Comparison of ENCODE assay signal across 8 cellular contexts in the genomic region with DNA sequence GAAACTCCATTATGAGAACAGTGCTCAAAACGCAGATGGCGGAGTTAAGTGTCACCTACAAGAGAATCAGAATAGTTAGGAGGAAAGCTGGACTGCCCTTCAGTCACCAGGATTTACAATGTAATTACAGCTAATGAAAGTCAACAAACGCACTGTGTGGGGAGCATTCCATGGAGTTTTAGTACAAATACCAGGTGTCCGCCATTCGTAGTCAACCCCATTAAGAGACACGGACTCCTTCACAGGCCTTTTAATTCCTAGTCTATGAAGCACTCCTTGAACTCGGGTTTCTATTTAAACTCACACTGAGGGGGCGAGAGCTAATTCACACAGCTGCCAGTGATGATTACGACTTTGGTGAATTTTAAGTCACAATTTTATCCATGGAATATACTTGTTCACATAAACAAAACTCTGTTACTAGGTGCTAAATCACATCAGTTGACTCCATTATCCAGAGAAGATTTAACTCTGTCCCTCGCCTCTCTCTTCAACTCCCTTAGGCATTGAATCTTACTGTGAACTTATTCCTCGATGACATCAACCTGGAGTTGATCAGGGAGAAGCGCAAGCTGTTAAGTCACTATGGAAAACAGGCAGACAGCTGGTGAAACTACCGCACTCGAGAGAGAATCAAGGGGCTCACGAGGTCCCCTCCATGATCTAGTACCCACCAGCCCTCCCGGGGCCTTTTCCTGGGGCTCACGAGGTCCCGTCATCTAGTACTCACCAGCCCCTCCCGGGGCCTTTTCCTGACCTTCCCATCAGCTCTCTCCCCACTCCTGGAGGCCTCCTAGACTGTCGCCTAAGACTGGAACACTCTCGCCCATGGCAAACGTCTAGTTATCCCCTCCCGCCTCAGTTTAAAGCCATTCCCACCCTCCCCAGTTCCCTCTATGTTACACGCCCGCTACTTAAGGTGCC. TPM values are rescaled to one million over a fixed set of nuclear protein-coding genes. Genes with fewer than 3 reads are reported as not detected.
A peak's percentile ranks its signal among the peaks of the same experiment; 100 is the strongest.
DNase-seq lines count a peak whose midpoint lies in the region; ATAC-seq and TF ChIP-seq lines count a peak whose summit lies in the region.

No MANE protein-coding gene starts in this region.

- H3K4me2 ChIP-seq in neural cell (ENCODE audit: low read length): peak overlapping the region; percentile 55

- DNase-seq in NCI-H146 treated with DMSO at 0.1 percent for 48 hours (lab: John Stamatoyannopoulos, UW; ENCODE audit: unreplicated experiment) (peak; percentile 63), 8988T (no peak), pons (ENCODE audit: low spot score) (no peak), EL (no peak)

- WGBS in ectodermal cell, 2 experiments: 77% methylated on average over 25 of the region's 25 CpGs

- no peak for TF ChIP-seq RAD21 in neural cell (conservative IDR thresholded peaks at IDR 0.05)

- no peak for ATAC-seq in HG03139 (IDR thresholded peaks at IDR 0.05; ENCODE audit: unreplicated experiment)

- H3K9me3 ChIP-seq in ectodermal cell (ENCODE audit: control insufficient read depth, low read length) (no peaks in the 10 kb centered on the region), neural cell (ENCODE audit: low read length) (no peaks in the 10 kb centered on the region)

- H3K4me3 ChIP-seq in ectodermal cell (ENCODE audit: insufficient read depth, low read depth, low read length): peak overlapping the region; percentile 86
- H3K4me3 ChIP-seq in neural cell (ENCODE audit: low read length): peak overlapping the region; percentile 92

- H3K36me3 ChIP-seq in ectodermal cell (ENCODE audit: control insufficient read depth, insufficient read depth, low read length) (peaks cover 15% of the 10 kb centered on the region), neural cell (ENCODE audit: insufficient read depth, low read length) (no peaks in the 10 kb centered on the region)

- H3K27ac ChIP-seq in C4-2B (peak overlapping the region; percentile 95; the same call in 1 of the 2 replicates), ectodermal cell (ENCODE audit: insufficient read depth, low read depth, low read length, poor library complexity, severe bottlenecking) (no peak overlapping the region), neural cell (ENCODE audit: low read length) (no peak overlapping the region)

- peak overlapping the region; percentile 87 for H3K9ac ChIP-seq in neural cell (ENCODE audit: low read length)

- peaks cover 9% of the 10 kb centered on the region for H3K4me1 ChIP-seq in ectodermal cell (ENCODE audit: control insufficient read depth, insufficient read depth, low read length)

- TF ChIP-seq EP300 in neural cell (conservative IDR thresholded peaks at IDR 0.05; ENCODE audit: poor library complexity, severe bottlenecking): no peak

- no peak overlapping the region for H2AFZ ChIP-seq in neural cell (ENCODE audit: low read depth, low read length)

- no peaks in the 10 kb centered on the region for H3K27me3 ChIP-seq in ectodermal cell (ENCODE audit: control insufficient read depth, insufficient read depth, low read length, poor library complexity, severe bottlenecking)
- no peaks in the 10 kb centered on the region for H3K27me3 ChIP-seq in neural cell (ENCODE audit: insufficient read depth, low read depth, low read length)

- H3K79me2 ChIP-seq in neural cell (replicated peaks; ENCODE audit: insufficient read depth, low read length): peaks cover 22% of the 10 kb centered on the region

- no peaks in the 10 kb centered on the region for H3K9me2 ChIP-seq in neural cell (ENCODE audit: insufficient read depth, low read length)

- H4K20me1 ChIP-seq in neural cell (ENCODE audit: insufficient read depth): no peaks in the 10 kb centered on the region

- H3F3A ChIP-seq in neural cell (ENCODE audit: insufficient read depth, low read length, poor library complexity, severe bottlenecking): no peaks in the 10 kb centered on the region

- TF ChIP-seq CTCF in C4-2B (conservative IDR thresholded peaks at IDR 0.05): no peak
- no peak for TF ChIP-seq CTCF in neural cell (IDR thresholded peaks at IDR 0.05; ENCODE audit: poor library complexity, severe bottlenecking)

TF ChIP-seq in neural cell, 6 proteins besides CTCF, POLR2A, EP300 and RAD21:
- TF ChIP-seq TAF1 (IDR thresholded peaks at IDR 0.05; ENCODE audit: low read depth): no peak
- TF ChIP-seq REST (IDR thresholded peaks at IDR 0.05; ENCODE audit: borderline replicate concordance): no peak
- no peak for TF ChIP-seq SMC3 (conservative IDR thresholded peaks at IDR 0.05; ENCODE audit: poor library complexity)
- TF ChIP-seq EZH2 (IDR thresholded peaks at IDR 0.05; ENCODE audit: borderline replicate concordance, insufficient read depth, low read length, poor library complexity, severe bottlenecking): no peak
- TF ChIP-seq POLR2AphosphoS5 (IDR thresholded peaks at IDR 0.05): no peak
- no peak for TF ChIP-seq MXI1 (conservative IDR thresholded peaks at IDR 0.05; ENCODE audit: poor library complexity, severe bottlenecking)

RNA-seq across cellular contexts. Expression of gene ZFAND2A, which starts 1.5 kb away (rescaled TPM):
- 19.9 TPM for polyA plus RNA-seq in ectodermal cell (2013, experiment 1 of 4)
- 26.1 TPM for polyA plus RNA-seq in ectodermal cell (2013, experiment 2 of 4)
- polyA plus RNA-seq in ectodermal cell (2013, experiment 3 of 4): 24.0 TPM
- polyA plus RNA-seq in ectodermal cell (2013, experiment 4 of 4): 24.9 TPM
- polyA plus RNA-seq in neural cell: 67.0 and 69.9 TPM in 2 replicates
- polyA minus RNA-seq in neural cell: 19.1 and 28.2 TPM in 2 replicates
